Comparison of ENCODE assay signal across 8 cellular contexts in genomic region chr9:21252727-21253547, GRCh38. TPM values are rescaled to one million over a fixed set of nuclear protein-coding genes. Genes with fewer than 3 reads are reported as not detected.
A peak's percentile ranks its signal among the peaks of the same experiment; 100 is the strongest.
DNase-seq lines count a peak whose midpoint lies in the region; ATAC-seq, FAIRE-seq and TF ChIP-seq lines count a peak whose summit lies in the region.

No MANE protein-coding gene starts in this region.

- in situ Hi-C loops in Panc1 (cut with HindIII; ENCODE audit: low pct_unique_long_range_greater_than_20kb, low sequenced_read_pairs) = no loop called here
- in situ Hi-C loops in ACHN (cut with HindIII; ENCODE audit: low pct_ligation_motif_present, low pct_unique_long_range_greater_than_20kb, low sequenced_read_pairs) = no loop called here

- H3K27ac ChIP-seq in Panc1 (ENCODE audit: low read length) = no peak overlapping the region
- H3K27ac ChIP-seq in uterus = no peak overlapping the region

- DNase-seq in DMS153 treated with DMSO at 0.1 percent for 48 hours (lab: John Stamatoyannopoulos, UW; ENCODE audit: unreplicated experiment) (peak; percentile 61), GM19239 (ENCODE audit: insufficient read length, low spot score) (no peak), Panc1 (ENCODE audit: low read depth, low spot score) (peak; percentile 10), erythroblast (lab: John Stamatoyannopoulos, UW) (peak; percentile 2 to 28), ACHN (no peak), uterus (no peak)
- DNase-seq in naive thymus-derived CD8-positive, alpha-beta T cell = peak in 3 of 10 donors; percentile 3 to 29 (median 18)

- H3K4me3 Mint-ChIP-seq in naive thymus-derived CD8-positive, alpha-beta T cell = peak overlapping the region in 5 of 10 donors; percentile 1 to 67 (median 24)

- no peak for TF ChIP-seq POLR2A in erythroblast (IDR thresholded peaks at IDR 0.05; ENCODE audit: low read length)
- TF ChIP-seq POLR2A in uterus (IDR thresholded peaks at IDR 0.05) = no peak

- peak; percentile 35; the same call in 1 of the 2 replicates for TF ChIP-seq CTCF in Panc1 (IDR thresholded peaks at IDR 0.05)
- no peak for TF ChIP-seq CTCF in uterus (IDR thresholded peaks at IDR 0.05)

- no peak overlapping the region for H3K4me3 ChIP-seq in Panc1 (ENCODE audit: low read depth in 2 of 2, low read length in 2 of 2)
- H3K4me3 ChIP-seq in uterus = no peak overlapping the region

- H3K4me1 ChIP-seq in Panc1 (ENCODE audit: control insufficient read depth, insufficient read depth, low read length) (no peaks in the 10 kb centered on the region; the same call in 1 of the 2 replicates), uterus (no peaks in the 10 kb centered on the region)

- intact Hi-C loops in Panc1 (cut with micrococcal nuclease; ENCODE audit: unreplicated experiment) = no loop called here
- intact Hi-C loops in uterus (cut with DNase I; ENCODE audit: low total_unique reads) = no loop called here

- H3K4me1 Mint-ChIP-seq in naive thymus-derived CD8-positive, alpha-beta T cell = peaks cover 6 to 8% (median 7%) of the 10 kb centered on the region in 4 donors

- ATAC-seq in HG03196 (IDR thresholded peaks at IDR 0.05; ENCODE audit: unreplicated experiment) (peak; percentile 73), Panc1 (peak; percentile 76; the same call in 1 of the 2 replicates)
- peak; percentile 72 to 79 for ATAC-seq in naive thymus-derived CD8-positive, alpha-beta T cell

- POLR2A ChIA-PET in Panc1 (lab: Charles Lee) = no interaction called here
- POLR2A ChIA-PET in naive thymus-derived CD8-positive, alpha-beta T cell (lab: Charles Lee) = interaction anchor here (0.6 kb wide), 1 partner anchor 306 kb away, joined by 3 read pairs; no protein-coding TSS in a partner anchor

- no peaks in the 10 kb centered on the region for H3K9me3 ChIP-seq in Panc1 (ENCODE audit: control insufficient read depth, insufficient read depth, low read depth, low read length)
- H3K9me3 ChIP-seq in uterus = no peaks in the 10 kb centered on the region

- FAIRE-seq in GM19239 (lab: Jason Lieb, UNC) = peak; percentile 89

- no TSS peak for BruUV-seq in Panc1 (replicated peaks; lab: Mats Ljungman, UMichigan)

- H3K9me3 Mint-ChIP-seq in naive thymus-derived CD8-positive, alpha-beta T cell = no peaks in the 10 kb centered on the region

- no peaks in the 10 kb centered on the region for H3K36me3 Mint-ChIP-seq in naive thymus-derived CD8-positive, alpha-beta T cell

- CTCF ChIA-PET in Panc1 (lab: Charles Lee) = no interaction called here

- peaks cover 0 to 11% (median 6%) of the 10 kb centered on the region in 5 donors for H3K27me3 Mint-ChIP-seq in naive thymus-derived CD8-positive, alpha-beta T cell

- H3K27me3 ChIP-seq in Panc1 (ENCODE audit: control insufficient read depth, insufficient read depth, low read length) (no peaks in the 10 kb centered on the region), uterus (peaks cover 0 to 3% of the 10 kb centered on the region in 2 donors)

- peak overlapping the region in 2 of 10 donors; percentile 46 to 87 for H3K27ac Mint-ChIP-seq in naive thymus-derived CD8-positive, alpha-beta T cell

- H3K36me3 ChIP-seq in Panc1 (ENCODE audit: control insufficient read depth, insufficient read depth, low read length) (no peaks in the 10 kb centered on the region), uterus (no peaks in the 10 kb centered on the region)

RNA-seq across cellular contexts. Expression of gene IFNA14, which starts 13.1 kb away (rescaled TPM):
- total RNA-seq in Panc1 (2021; ENCODE audit: unreplicated experiment) (not detected), uterus (not detected)
- not detected for polyA plus RNA-seq in Panc1 (2012; ENCODE audit: insufficient read length)
- total RNA-seq in naive thymus-derived CD8-positive, alpha-beta T cell = not detected
- polyA plus RNA-seq in naive thymus-derived CD8-positive, alpha-beta T cell = not detected

RNA-seq across cellular contexts. Expression of gene IFNA17, which starts 24.9 kb away (rescaled TPM):
- total RNA-seq in Panc1 (2021; ENCODE audit: unreplicated experiment) (not detected), uterus (not detected)
- polyA plus RNA-seq in Panc1 (2012; ENCODE audit: insufficient read length) = not detected
- total RNA-seq in naive thymus-derived CD8-positive, alpha-beta T cell = not detected
- polyA plus RNA-seq in naive thymus-derived CD8-positive, alpha-beta T cell = not detected

RNA-seq across cellular contexts. Expression of gene IFNA16, which starts 35.8 kb away (rescaled TPM):
- total RNA-seq in Panc1 (2021; ENCODE audit: unreplicated experiment) (not detected), uterus (not detected)
- polyA plus RNA-seq in Panc1 (2012; ENCODE audit: insufficient read length) = not detected
- total RNA-seq in naive thymus-derived CD8-positive, alpha-beta T cell = not detected
- polyA plus RNA-seq in naive thymus-derived CD8-positive, alpha-beta T cell = not detected

RNA-seq across cellular contexts. Expression of gene IFNA10, which starts 46.0 kb away (rescaled TPM):
- total RNA-seq in Panc1 (2021; ENCODE audit: unreplicated experiment) = not detected
- not detected for polyA plus RNA-seq in Panc1 (2012; ENCODE audit: insufficient read length)
- total RNA-seq in naive thymus-derived CD8-positive, alpha-beta T cell = not detected
- not detected for polyA plus RNA-seq in naive thymus-derived CD8-positive, alpha-beta T cell
- not detected for total RNA-seq in uterus

RNA-seq across cellular contexts. Expression of gene IFNA7, which starts 50.9 kb away (rescaled TPM):
- total RNA-seq in Panc1 (2021; ENCODE audit: unreplicated experiment) (not detected), uterus (not detected)
- not detected for polyA plus RNA-seq in Panc1 (2012; ENCODE audit: insufficient read length)
- total RNA-seq in naive thymus-derived CD8-positive, alpha-beta T cell = not detected
- polyA plus RNA-seq in naive thymus-derived CD8-positive, alpha-beta T cell = not detected

Comparison
In these comparisons a context has a peak if more than half of its experiments do, and no peak if none do; other contexts are left out.
1. DNase-seq: peak in DMS153 treated with DMSO at 0.1 percent for 48 hours (single experiment), Panc1 (single experiment) and erythroblast (2 of 2); none in GM19239 (single experiment), ACHN (single experiment) and uterus (0 of 2).
2. Peak in every context shown above with its lines, with median percentiles within 50 percentile points of each other: ATAC-seq.